ENCODE assay signal across 13 cellular contexts in genomic region chr13:77417897-77418296, GRCh38.
"Had no signal": no experiment of that assay in that cellular context is flagged by ENCODE, and none has a peak within 500 bp of the region (broad histone marks: within the 10 kb centered on the region; RNA-seq: fewer than 3 reads in every experiment).

No MANE protein-coding gene starts in this region.

- DNase-seq: effector CD4-positive, alpha-beta T cell; endodermal cell; erythroblast; immature natural killer cell; kidney; mammary epithelial cell; naive thymus-derived CD8-positive, alpha-beta T cell; sigmoid colon; stimulated activated CD4-positive, alpha-beta T cell treated with anti-CD3 and anti-CD28 coated beads, Interleukin-2, amount 100 ng/mL, for 24 hours; stimulated activated naive CD4-positive, alpha-beta T cell; stomach; substantia nigra; transverse colon had no signal
